ENCODE assay signal across 8 cellular contexts in the genomic region with DNA sequence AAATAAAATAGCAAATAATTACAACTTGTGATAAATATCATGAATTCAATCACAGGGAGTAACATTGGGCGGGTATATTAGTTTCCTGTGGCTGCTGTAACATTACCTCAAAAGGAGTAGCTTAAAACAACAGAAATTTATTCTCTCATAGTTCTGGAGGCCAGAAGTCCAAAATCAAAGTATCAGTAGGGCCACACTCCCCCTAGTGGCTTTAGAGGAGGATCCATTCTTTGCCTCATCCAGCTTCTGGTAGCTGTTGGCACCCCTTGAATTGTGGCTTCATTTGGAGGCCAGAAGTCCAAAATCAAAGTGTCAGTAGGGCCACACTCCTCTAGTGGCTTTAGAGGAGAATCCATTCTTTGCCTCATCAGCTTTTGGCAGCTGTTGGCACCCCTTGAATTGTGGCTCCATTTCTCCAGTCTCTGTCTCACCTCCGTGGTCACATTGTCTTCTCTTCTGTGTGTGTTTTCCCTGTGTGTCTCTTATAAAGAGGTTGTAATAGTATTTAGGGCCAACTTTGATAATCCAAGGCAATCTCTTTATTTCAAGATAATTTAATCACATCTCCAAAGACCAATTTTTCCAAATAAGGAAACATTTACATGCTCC. TPM values are rescaled to one million over a fixed set of nuclear protein-coding genes. Genes with fewer than 3 reads are reported as not detected.
DNase-seq lines count a peak whose midpoint lies in the region; ATAC-seq and TF ChIP-seq lines count a peak whose summit lies in the region.

No MANE protein-coding gene starts in this region.

- no peaks in the 10 kb centered on the region for H3K4me1 ChIP-seq in GM23248 (ENCODE audit: insufficient read depth)

- peak; percentile 47 for TF ChIP-seq CTCF in SU-DHL-6 (IDR thresholded peaks at IDR 0.05; ENCODE audit: insufficient read depth, low read length, poor library complexity, severe bottlenecking)

- WGBS in GM23248 (ENCODE audit: low coverage in 1 of 2, low lambda C conversion rate in 2 of 2, missing lambda C conversion rate in 2 of 2), 2 experiments = 48% methylated on average over 2 of the region's 2 CpGs

- no peaks in the 10 kb centered on the region for H3K9me3 ChIP-seq in GM23248 (ENCODE audit: low read depth)
- H3K9me3 ChIP-seq in SU-DHL-6 (ENCODE audit: insufficient read depth, low read length) = no peaks in the 10 kb centered on the region

- H3K36me3 ChIP-seq in GM23248 (ENCODE audit: low read depth) (no peaks in the 10 kb centered on the region), SU-DHL-6 (ENCODE audit: low read length) (no peaks in the 10 kb centered on the region)

- H3K4me3 ChIP-seq in GM23248 = no peak overlapping the region
- no peak overlapping the region for H3K4me3 ChIP-seq in SU-DHL-6 (ENCODE audit: insufficient read depth, low read length, poor library complexity, severe bottlenecking)

- H2AFZ ChIP-seq in GM23248 (no peak overlapping the region), SU-DHL-6 (ENCODE audit: low read depth, low read length, severe bottlenecking) (no peak overlapping the region)

- H4K20me1 ChIP-seq in GM23248 (ENCODE audit: insufficient read depth) (no peaks in the 10 kb centered on the region), SU-DHL-6 (ENCODE audit: low read depth, low read length) (no peaks in the 10 kb centered on the region)

- no peak for ATAC-seq in GM21515 (IDR thresholded peaks at IDR 0.05; ENCODE audit: unreplicated experiment)

- H3K27me3 ChIP-seq in GM23248 (replicated peaks; ENCODE audit: insufficient read depth) (no peaks in the 10 kb centered on the region), SU-DHL-6 (ENCODE audit: low read length) (no peaks in the 10 kb centered on the region)

- in situ Hi-C loops in GM23248 (cut with MboI) = no loop called here

- H3K9me2 ChIP-seq in GM23248 (ENCODE audit: insufficient read depth) (no peaks in the 10 kb centered on the region), SU-DHL-6 (replicated peaks; ENCODE audit: insufficient read depth, low read length) (no peaks in the 10 kb centered on the region)

- 0 out of 2 replicates have a peak, but pooled peaks cover 6% of the 10 kb centered on the region for H3F3A ChIP-seq in GM23248 (ENCODE audit: insufficient read depth)
- H3F3A ChIP-seq in SU-DHL-6 (ENCODE audit: insufficient read depth) = no peaks in the 10 kb centered on the region; the same call in 1 of the 2 replicates

- no peak overlapping the region for H3K27ac ChIP-seq in GM23248
- H3K27ac ChIP-seq in SU-DHL-6 (ENCODE audit: low read depth, low read length) = no peak overlapping the region

- H3K79me2 ChIP-seq in GM23248 (ENCODE audit: insufficient read depth) = no peaks in the 10 kb centered on the region
- no peaks in the 10 kb centered on the region for H3K79me2 ChIP-seq in SU-DHL-6 (ENCODE audit: insufficient read depth, low read length)

- no peak overlapping the region for H3K9ac ChIP-seq in GM23248
- H3K9ac ChIP-seq in SU-DHL-6 (ENCODE audit: low read length) = no peak overlapping the region

- no peak overlapping the region for H3K4me2 ChIP-seq in GM23248 (ENCODE audit: unreplicated experiment)
- H3K4me2 ChIP-seq in SU-DHL-6 (ENCODE audit: low read depth, low read length, poor library complexity, severe bottlenecking) = no peak overlapping the region

- DNase-seq in COLO668 (lab: John Stamatoyannopoulos, UW; ENCODE audit: unreplicated experiment) = peak; percentile 7
- DNase-seq in GM23248 = peak; percentile 75
- DNase-seq in iPS-NIHi11 (ENCODE audit: low spot score) = peak; percentile 11
- no peak for DNase-seq in NCI-H128 (lab: John Stamatoyannopoulos, UW; ENCODE audit: unreplicated experiment)
- no peak for DNase-seq in stimulated activated CD4-positive, alpha-beta T cell treated with anti-CD3 and anti-CD28 coated beads, Interleukin-4, amount 100 ng/mL, for 24 hours
- no peak for DNase-seq in NCI-H1930 (lab: John Stamatoyannopoulos, UW)

RNA-seq across cellular contexts. Expression of a gene that starts 3.1 kb away (rescaled TPM):
- 1.9 and 8.2 TPM in 2 replicates for total RNA-seq in GM23248 (2014; rRNA removed; shearing (Covaris generic))
- polyA plus RNA-seq in GM23248 (2016; fragmentation: Nextera tagmentation; extraction: Ambion mirVana) = 2.5 and 2.9 TPM in 2 replicates

Comparison
In these comparisons a context has a peak if more than half of its experiments do, and no peak if none do; other contexts are left out.
1. DNase-seq: peak in COLO668 (single experiment), GM23248 (single experiment) and iPS-NIHi11 (single experiment); none in NCI-H128 (single experiment), stimulated activated CD4-positive, alpha-beta T cell treated with anti-CD3 and anti-CD28 coated beads, Interleukin-4, amount 100 ng/mL, for 24 hours (single experiment) and NCI-H1930 (0 of 2).